8 cellular contexts compared by ENCODE assay signal in the genomic region with DNA sequence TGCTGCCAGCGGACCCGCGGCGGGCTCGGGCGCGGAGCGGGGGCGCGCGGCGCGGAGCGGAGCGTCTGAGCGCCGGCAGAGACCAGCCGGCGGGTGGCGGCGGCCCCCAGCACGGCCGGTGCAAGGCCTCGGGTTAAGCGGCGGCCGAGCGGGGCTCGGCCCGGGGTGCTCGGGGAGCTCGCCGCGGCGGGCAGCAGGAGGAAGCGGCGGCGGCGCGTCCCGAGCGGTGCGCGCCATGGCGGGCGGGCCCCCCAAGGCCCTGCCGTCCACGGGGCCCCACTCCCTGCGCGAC. TPM values are rescaled to one million over a fixed set of nuclear protein-coding genes. Genes with fewer than 3 reads are reported as not detected.
DNase-seq lines count a peak whose midpoint lies in the region; TF ChIP-seq lines count a peak whose summit lies in the region.

No MANE protein-coding gene starts in this region.

- peak overlapping the region; percentile 43 to 80 for H3K27ac ChIP-seq in esophagus (ENCODE audit: low read depth in 2 of 2, low read length in 1 of 2)
- H3K27ac ChIP-seq in ovary: peak overlapping the region in 1 of 2 donors; percentile 90

- no peak overlapping the region for H3K4me3 Mint-ChIP-seq in immature natural killer cell

- H3K4me3 ChIP-seq in NB4 (ENCODE audit: low read depth, low read length) (peak overlapping the region; percentile 57), esophagus (ENCODE audit: low read depth in 1 of 2, low read length in 2 of 2) (peak overlapping the region; percentile 75 to 87), ovary (peak overlapping the region; percentile 82)

- H3K9me3 ChIP-seq in ES-I3 (ENCODE audit: control insufficient read depth, insufficient read depth, low read length) (no peaks in the 10 kb centered on the region), esophagus (ENCODE audit: control insufficient read depth in 2 of 2, insufficient read depth in 1 of 2, low read depth in 1 of 2, low read length in 1 of 2) (no peaks in the 10 kb centered on the region), ovary (no peaks in the 10 kb centered on the region)

- TF ChIP-seq EP300 in ovary (IDR thresholded peaks at IDR 0.05): no peak

- H3K36me3 ChIP-seq in ES-I3 (ENCODE audit: insufficient read depth, low read length): no peaks in the 10 kb centered on the region
- no peaks in the 10 kb centered on the region for H3K36me3 ChIP-seq in esophagus (ENCODE audit: control insufficient read depth in 2 of 2, insufficient read depth in 2 of 2, low read length in 1 of 2)
- H3K36me3 ChIP-seq in ovary: no peaks in the 10 kb centered on the region

- TF ChIP-seq CTCF in NB4 (IDR thresholded peaks at IDR 0.05; ENCODE audit: low read depth, low read length) (no peak), ovary (IDR thresholded peaks at IDR 0.05) (no peak)

- TF ChIP-seq POLR2A in NB4 (IDR thresholded peaks at IDR 0.05; ENCODE audit: extremely low read depth, insufficient read length) (no peak), ovary (IDR thresholded peaks at IDR 0.05) (no peak)

- H3K9me3 Mint-ChIP-seq in immature natural killer cell: no peaks in the 10 kb centered on the region

- peaks cover 0 to 4% (median 0%) of the 10 kb centered on the region in 3 donors for H3K36me3 Mint-ChIP-seq in immature natural killer cell

- peaks cover 63 to 69% of the 10 kb centered on the region in 2 donors for H3K4me1 Mint-ChIP-seq in immature natural killer cell

- DNase-seq in NB4 (ENCODE audit: low read depth): no peak
- peak in 1 of 5 donors; percentile 54 for DNase-seq in ovary
- DNase-seq in glomerular visceral epithelial cell (ENCODE audit: extremely low spot score): no peak
- no peak for DNase-seq in immature natural killer cell
- no peak for DNase-seq in hypothalamus (lab: John Stamatoyannopoulos, UW)
- DNase-seq in cerebellar cortex (ENCODE audit: low spot score): no peak

- no peaks in the 10 kb centered on the region for H3K27me3 ChIP-seq in esophagus (ENCODE audit: control insufficient read depth in 1 of 2, insufficient read depth in 2 of 2, low read length in 2 of 2)
- no peaks in the 10 kb centered on the region for H3K27me3 ChIP-seq in ovary

- 0% methylated on average over 35 to 50 of the region's 50 CpGs for WGBS in esophagus, 2 donors
- 0% methylated on average over 2 to 50 of the region's 50 CpGs; no CpG with 5 or more reads in 1 of the 3 donors for WGBS in ovary, 3 donors

- peaks cover 5 to 26% (median 18%) of the 10 kb centered on the region in 3 donors for H3K27me3 Mint-ChIP-seq in immature natural killer cell (ENCODE audit: low read depth in 3 of 3)

- H3K4me1 ChIP-seq in ES-I3 (ENCODE audit: insufficient read depth, low read length): peaks cover 25% of the 10 kb centered on the region
- H3K4me1 ChIP-seq in esophagus (ENCODE audit: control insufficient read depth in 2 of 2, insufficient read depth in 2 of 2, low read length in 1 of 2): peaks cover 6 to 14% of the 10 kb centered on the region in 2 donors
- peaks cover 11% of the 10 kb centered on the region for H3K4me1 ChIP-seq in ovary (ENCODE audit: insufficient read depth)

- intact Hi-C loops in ovary (cut with DNase I): no loop called here

- peak overlapping the region; percentile 59 for H3K9ac ChIP-seq in ES-I3 (ENCODE audit: low read depth, low read length)

- no peak overlapping the region for H3K27ac Mint-ChIP-seq in immature natural killer cell

RNA-seq across cellular contexts. Expression of a gene that starts 0.2 kb away (rescaled TPM):
- polyA plus RNA-seq in esophagus: 1 to 10 TPM; 1.0 to 3.1 TPM
- total RNA-seq in ovary: 10 to 100 TPM in 2 of 7 donors, 1 to 10 TPM in 5; 7.4 to 11.8 (median 8.8) TPM
- polyA plus RNA-seq in ovary: 1 to 10 TPM; 4.3 to 9.5 TPM
- 1 to 10 TPM; 1.1 to 3.1 (median 2.1) TPM for polyA plus RNA-seq in immature natural killer cell

RNA-seq across cellular contexts. Expression of a gene that starts 32.8 kb away (rescaled TPM):
- 1 to 10 TPM; 4.4 to 7.0 TPM for polyA plus RNA-seq in esophagus
- total RNA-seq in ovary: 10 to 100 TPM in 6 of 7 donors, 1 to 10 TPM in 1; 7.4 to 26.3 (median 21.5) TPM
- polyA plus RNA-seq in ovary: 10 to 100 TPM in 1 of 2 donors, 1 to 10 TPM in 1; 7.4 to 19.4 TPM
- polyA plus RNA-seq in immature natural killer cell: 10 to 100 TPM; 27.9 to 39.6 (median 34.3) TPM
